26 cellular contexts compared by ENCODE assay signal in genomic region chr15:57452090-57452754, GRCh38.
"Had no signal": no experiment of that assay in that cellular context is flagged by ENCODE, and none has a peak within 500 bp of the region (broad histone marks: within the 10 kb centered on the region; RNA-seq: fewer than 3 reads in every experiment).

No MANE protein-coding gene starts in this region.

- H3K4me3 Mint-ChIP-seq: activated CD4-positive, alpha-beta T cell treated with anti-CD3 and anti-CD28 coated beads, Interleukin-2, amount 10 ng/mL, durations not matched to agents 24 days and 14 days; activated CD8-positive, alpha-beta memory T cell treated with anti-CD3 and anti-CD28 coated beads, Interleukin-2, amount 10 ng/mL, durations not matched to agents 7 days and 5 days; activated naive CD4-positive, alpha-beta T cell treated with anti-CD3 and anti-CD28 coated beads, Interleukin-2, amount 50 U/mL, for 24 hours; activated T-cell treated with anti-CD3 and anti-CD28 coated beads, Interleukin-2, amount 50 U/mL, for 24 hours; activated T-helper 1 cell treated with anti-CD3 and anti-CD28 coated beads, Interleukin-12 subunit alpha, Interleukin-12 subunit beta, Interleukin-2, Interleukin-4 antibody, amounts not matched to agents 30 ng/mL and 10 ng/mL and 1 ng/mL, durations not matched to agents 14 hours and 24 hours and 36 hours; T-cell had no signal

- H3K27me3 ChIP-seq: ascending aorta, body of pancreas had no signal

- H3K4me3 ChIP-seq: ascending aorta, body of pancreas had no signal

- H3K4me1 Mint-ChIP-seq: activated CD4-positive, alpha-beta T cell treated with anti-CD3 and anti-CD28 coated beads, Interleukin-2, amount 10 ng/mL, durations not matched to agents 24 days and 14 days; activated CD8-positive, alpha-beta memory T cell treated with anti-CD3 and anti-CD28 coated beads, Interleukin-2, amount 10 ng/mL, durations not matched to agents 7 days and 5 days; activated naive CD4-positive, alpha-beta T cell treated with anti-CD3 and anti-CD28 coated beads, Interleukin-2, amount 50 U/mL, for 24 hours; T-cell had no signal

- H3K36me3 Mint-ChIP-seq: activated CD8-positive, alpha-beta memory T cell treated with anti-CD3 and anti-CD28 coated beads, Interleukin-2, amount 10 ng/mL, durations not matched to agents 7 days and 5 days; activated naive CD4-positive, alpha-beta T cell treated with anti-CD3 and anti-CD28 coated beads, Interleukin-2, amount 50 U/mL, for 24 hours; T-cell had no signal

- H3K27ac ChIP-seq: ascending aorta, body of pancreas, WERI-Rb-1 had no signal

- DNase-seq: activated CD4-positive, alpha-beta T cell treated with anti-CD3 and anti-CD28 coated beads, Interleukin-2, amount 10 ng/mL, durations not matched to agents 24 days and 14 days; activated CD4-positive, alpha-beta T cell treated with anti-CD3 and anti-CD28 coated beads, Interleukin-2, amount 50 U/mL, for 48 hours; activated CD4-positive, CD25-positive, alpha-beta regulatory T cell treated with anti-CD3 and anti-CD28 coated beads, Interleukin-2, amount 50 U/mL, for 72 hours; activated CD8-positive, alpha-beta memory T cell treated with anti-CD3 and anti-CD28 coated beads, Interleukin-2, amount 10 ng/mL, durations not matched to agents 7 days and 5 days; activated effector memory CD4-positive, alpha-beta T cell treated with Interleukin-2 at 50 U/mL for 16 hours; activated naive CD4-positive, alpha-beta T cell; activated T-cell treated with anti-CD3 and anti-CD28 coated beads, Interleukin-2, amount 50 U/mL, for 24 hours; body of pancreas; IMR-90; KBM-7; NCI-H1048; NCI-H146; NCI-H187 treated with DMSO at 0.1 percent for 48 hours; NCI-H2081 treated with DMSO at 0.1 percent for 48 hours; NCI-H2171; NCI-H2227 treated with DMSO at 0.1 percent for 48 hours; NCI-H526; NCI-H774; SIG-M5; T-cell; T-helper 2 cell; T1000; WERI-Rb-1 had no signal

- H3K4me1 ChIP-seq: ascending aorta had no signal

- H3K9me3 Mint-ChIP-seq: activated CD4-positive, alpha-beta T cell treated with anti-CD3 and anti-CD28 coated beads, Interleukin-2, amount 10 ng/mL, durations not matched to agents 24 days and 14 days; activated naive CD4-positive, alpha-beta T cell treated with anti-CD3 and anti-CD28 coated beads, Interleukin-2, amount 50 U/mL, for 24 hours; activated T-cell treated with anti-CD3 and anti-CD28 coated beads, Interleukin-2, amount 50 U/mL, for 24 hours; activated T-helper 1 cell treated with anti-CD3 and anti-CD28 coated beads, Interleukin-12 subunit alpha, Interleukin-12 subunit beta, Interleukin-2, Interleukin-4 antibody, amounts not matched to agents 30 ng/mL and 10 ng/mL and 1 ng/mL, durations not matched to agents 14 hours and 24 hours and 36 hours; T-cell had no signal

- H3K9me3 ChIP-seq: ascending aorta, body of pancreas had no signal

- ATAC-seq: activated CD8-positive, alpha-beta memory T cell treated with anti-CD3 and anti-CD28 coated beads, Interleukin-2, amount 10 ng/mL, durations not matched to agents 7 days and 5 days; body of pancreas; T-cell had no signal

- H3K27ac Mint-ChIP-seq: activated CD4-positive, alpha-beta T cell treated with anti-CD3 and anti-CD28 coated beads, Interleukin-2, amount 10 ng/mL, durations not matched to agents 24 days and 14 days; activated CD8-positive, alpha-beta memory T cell treated with anti-CD3 and anti-CD28 coated beads, Interleukin-2, amount 10 ng/mL, durations not matched to agents 7 days and 5 days; activated naive CD4-positive, alpha-beta T cell treated with anti-CD3 and anti-CD28 coated beads, Interleukin-2, amount 50 U/mL, for 24 hours; activated T-cell treated with anti-CD3 and anti-CD28 coated beads, Interleukin-2, amount 50 U/mL, for 24 hours; activated T-helper 1 cell treated with anti-CD3 and anti-CD28 coated beads, Interleukin-12 subunit alpha, Interleukin-12 subunit beta, Interleukin-2, Interleukin-4 antibody, amounts not matched to agents 30 ng/mL and 10 ng/mL and 1 ng/mL, durations not matched to agents 14 hours and 24 hours and 36 hours; T-cell had no signal
